ENCODE assay signal across 17 cellular contexts in genomic region chr5:107772418-107773310, GRCh38.
A peak's percentile ranks its signal among the peaks of the same experiment; 100 is the strongest.
DNase-seq lines count a peak whose midpoint lies in the region; ATAC-seq, FAIRE-seq and TF ChIP-seq lines count a peak whose summit lies in the region.
"Had no signal": no experiment of that assay in that cellular context is flagged by ENCODE, and none has a peak within 500 bp of the region (broad histone marks: within the 10 kb centered on the region; RNA-seq: fewer than 3 reads in every experiment).

No MANE protein-coding gene starts in this region.

- no peaks in the 10 kb centered on the region for H3K27me3 Mint-ChIP-seq in stimulated activated naive B cell treated with anti-CD40 and anti-IgM and Interleukin-4, amounts not matched to agents 10 μg/mL and 1 μg/mL and 100 μg/mL, for 72 hours
- peaks cover 43% of the 10 kb centered on the region for H3K27me3 Mint-ChIP-seq in stimulated activated naive CD8-positive, alpha-beta T cell treated with anti-CD3 and anti-CD28 coated beads, Interleukin-15, amount 100 ng/mL, for 72 hours

- no peak overlapping the region for H3K4me3 Mint-ChIP-seq in stimulated activated naive B cell treated with anti-CD40 and anti-IgM and Interleukin-4, amounts not matched to agents 10 μg/mL and 1 μg/mL and 100 μg/mL, for 72 hours
- H3K4me3 Mint-ChIP-seq in stimulated activated naive CD8-positive, alpha-beta T cell treated with anti-CD3 and anti-CD28 coated beads, Interleukin-15, amount 100 ng/mL, for 72 hours, result no peak overlapping the region
- H3K4me3 Mint-ChIP-seq: activated naive CD8-positive, alpha-beta T cell; immature natural killer cell had no signal

- H3K4me1 ChIP-seq in right lobe of liver (no peaks in the 10 kb centered on the region), HepG2 (ENCODE audit: insufficient read depth, low read length) (no peaks in the 10 kb centered on the region), heart right ventricle (peaks cover 0 to 6% (median 0%) of the 10 kb centered on the region in 9 donors), Karpas-422 (ENCODE audit: low read length) (no peaks in the 10 kb centered on the region)

- H3K9me3 ChIP-seq in right lobe of liver, result no peaks in the 10 kb centered on the region
- no peaks in the 10 kb centered on the region for H3K9me3 ChIP-seq in HepG2 (ENCODE audit: low read length)
- H3K9me3 ChIP-seq in heart right ventricle, result no peaks in the 10 kb centered on the region
- no peaks in the 10 kb centered on the region for H3K9me3 ChIP-seq in Karpas-422 (ENCODE audit: low read length)

- TF ChIP-seq EP300 in HepG2 (IDR thresholded peaks at IDR 0.05; ENCODE audit: low read depth in 2 of 2, low read length in 2 of 2) (no peak), HepG2 (CRISPR knock-in tag; IDR thresholded peaks at IDR 0.05; ENCODE audit: borderline replicate concordance) (no peak)

- H3K27ac Mint-ChIP-seq in stimulated activated naive B cell treated with anti-CD40 and anti-IgM and Interleukin-4, amounts not matched to agents 10 μg/mL and 1 μg/mL and 100 μg/mL, for 72 hours, result no peak overlapping the region
- H3K27ac Mint-ChIP-seq in stimulated activated naive CD8-positive, alpha-beta T cell treated with anti-CD3 and anti-CD28 coated beads, Interleukin-15, amount 100 ng/mL, for 72 hours, result no peak overlapping the region
- H3K27ac Mint-ChIP-seq: activated naive CD8-positive, alpha-beta T cell; immature natural killer cell had no signal

- H3K9ac ChIP-seq in HepG2 (ENCODE audit: insufficient read depth, low read depth, low read length) (no peak overlapping the region), Karpas-422 (ENCODE audit: low read length) (no peak overlapping the region)

- H3K27me3 ChIP-seq in right lobe of liver (no peaks in the 10 kb centered on the region), HepG2 (ENCODE audit: control insufficient read depth in 1 of 2, insufficient read depth in 2 of 2, low read length in 2 of 2) (0 out of 5 replicates have a peak, but pooled peaks cover 0 to 3% of the 10 kb centered on the region in 2 experiments), heart right ventricle (no peaks in the 10 kb centered on the region), Karpas-422 (ENCODE audit: low read length) (no peaks in the 10 kb centered on the region)

- H3K36me3 ChIP-seq in right lobe of liver (no peaks in the 10 kb centered on the region), HepG2 (replicated peaks in 1 of 2; ENCODE audit: control insufficient read depth in 1 of 2, insufficient read depth in 2 of 2, low read length in 2 of 2) (no peaks in the 10 kb centered on the region), heart right ventricle (no peaks in the 10 kb centered on the region), Karpas-422 (ENCODE audit: insufficient read depth, low read length) (no peaks in the 10 kb centered on the region)

- H4K20me1 ChIP-seq in HepG2 (ENCODE audit: insufficient read depth, low read length), result no peaks in the 10 kb centered on the region
- no peaks in the 10 kb centered on the region for H4K20me1 ChIP-seq in Karpas-422 (ENCODE audit: insufficient read depth, low read depth, low read length)

- peak in 3 of 4 donors; percentile 36 to 64 (median 50) for ATAC-seq in right lobe of liver
- no peak for ATAC-seq in HepG2
- peak; percentile 42 to 93 (median 86) for ATAC-seq in heart right ventricle
- no peak for ATAC-seq in stimulated activated naive B cell treated with anti-CD40 and anti-IgM and Interleukin-4, amounts not matched to agents 10 μg/mL and 1 μg/mL and 100 μg/mL, for 72 hours (replicated peaks)
- no peak for ATAC-seq in stimulated activated naive CD8-positive, alpha-beta T cell treated with anti-CD3 and anti-CD28 coated beads, Interleukin-15, amount 100 ng/mL, for 72 hours
- ATAC-seq: esophagus mucosa had no signal

- CTCF ChIA-PET in HepG2 (lab: Yijun Ruan, JAX; ENCODE audit: low intra/inter-chr PET ratio, low total read pairs), result no interaction called here

- DNase-seq in right lobe of liver (no peak), HepG2 (ENCODE audit: low spot score) (no peak), SHP77 (lab: John Stamatoyannopoulos, UW) (peak; percentile 16 to 47), heart right ventricle (peak; percentile 9 to 21), Karpas-422 (no peak)
- no peak for DNase-seq in stimulated activated naive B cell treated with anti-CD40 and anti-IgM and Interleukin-4, amounts not matched to agents 10 μg/mL and 1 μg/mL and 100 μg/mL, for 72 hours
- DNase-seq in stimulated activated naive CD8-positive, alpha-beta T cell treated with anti-CD3 and anti-CD28 coated beads, Interleukin-15, amount 100 ng/mL, for 72 hours, result no peak
- no peak for DNase-seq in activated CD4-positive, CD25-positive, alpha-beta regulatory T cell (lab: John Stamatoyannopoulos, UW)
- DNase-seq: cerebellar nuclear complex, DMS153, GOT3, immature natural killer cell, NCI-H524 had no signal

- H2AFZ ChIP-seq in HepG2 (ENCODE audit: low read length) (no peak overlapping the region), Karpas-422 (ENCODE audit: low read length) (no peak overlapping the region)

- no TSS peak for BruUV-seq in HepG2 (replicated peaks; lab: Mats Ljungman, UMichigan)

- no peaks in the 10 kb centered on the region for H3K9me3 Mint-ChIP-seq in stimulated activated naive B cell treated with anti-CD40 and anti-IgM and Interleukin-4, amounts not matched to agents 10 μg/mL and 1 μg/mL and 100 μg/mL, for 72 hours
- H3K9me3 Mint-ChIP-seq in stimulated activated naive CD8-positive, alpha-beta T cell treated with anti-CD3 and anti-CD28 coated beads, Interleukin-15, amount 100 ng/mL, for 72 hours, result no peaks in the 10 kb centered on the region
- H3K9me3 Mint-ChIP-seq: immature natural killer cell had no signal

- POLR2A ChIA-PET in HepG2 (lab: Yijun Ruan, JAX), result no interaction called here

- TF ChIP-seq POLR2A in right lobe of liver (IDR thresholded peaks at IDR 0.05) (no peak), HepG2 (IDR thresholded peaks at IDR 0.05; ENCODE audit: insufficient read depth in 1 of 2, low read depth in 2 of 2, low read length in 2 of 2) (no peak)

- in situ Hi-C loops in HepG2 (cut with HindIII; ENCODE audit: extremely low pct_ligation_motif_present, low pct_unique_long_range_greater_than_20kb), result no loop called here

- no peaks in the 10 kb centered on the region for H3K9me2 ChIP-seq in Karpas-422 (replicated peaks; ENCODE audit: insufficient read depth, low read length)

- 23% methylated on average over 10 of the region's 11 CpGs for WGBS in right lobe of liver (ENCODE audit: insufficient coverage, low coverage, low lambda C conversion rate, missing lambda C conversion rate)
- WGBS in HepG2 (ENCODE audit: low lambda C conversion rate), result 0% methylated on average over 11 of the region's 11 CpGs
- 39 to 42% methylated on average over 11 of the region's 11 CpGs for WGBS in heart right ventricle, 2 donors

- H3K27ac ChIP-seq in right lobe of liver, result no peak overlapping the region
- H3K27ac ChIP-seq in HepG2 (ENCODE audit: extremely low read length, insufficient read depth, low read length), result no peak overlapping the region
- H3K27ac ChIP-seq in heart right ventricle, result no peak overlapping the region
- no peak overlapping the region for H3K27ac ChIP-seq in Karpas-422 (ENCODE audit: low read length)
- H3K27ac ChIP-seq: HL-60, VCaP had no signal

- no peaks in the 10 kb centered on the region for H3K4me1 Mint-ChIP-seq in stimulated activated naive B cell treated with anti-CD40 and anti-IgM and Interleukin-4, amounts not matched to agents 10 μg/mL and 1 μg/mL and 100 μg/mL, for 72 hours
- no peaks in the 10 kb centered on the region for H3K4me1 Mint-ChIP-seq in stimulated activated naive CD8-positive, alpha-beta T cell treated with anti-CD3 and anti-CD28 coated beads, Interleukin-15, amount 100 ng/mL, for 72 hours
- H3K4me1 Mint-ChIP-seq: immature natural killer cell had no signal

- H3K79me2 ChIP-seq in HepG2 (ENCODE audit: insufficient read depth, low read length), result no peaks in the 10 kb centered on the region
- H3K79me2 ChIP-seq in Karpas-422 (ENCODE audit: low read length), result no peaks in the 10 kb centered on the region

- no peak for FAIRE-seq in HepG2 (lab: Jason Lieb, UNC)

- H3K4me3 ChIP-seq in right lobe of liver (no peak overlapping the region), HepG2 (replicated peaks in 1 of 3; ENCODE audit: insufficient read depth in 1 of 3, low read depth in 2 of 3, low read length in 3 of 3) (no peak overlapping the region), heart right ventricle (no peak overlapping the region), Karpas-422 (ENCODE audit: low read length) (no peak overlapping the region)

- H3K4me2 ChIP-seq in HepG2 (ENCODE audit: low read depth, low read length) (no peak overlapping the region), Karpas-422 (ENCODE audit: low read depth, low read length, poor library complexity, severe bottlenecking) (no peak overlapping the region)

- H3K36me3 Mint-ChIP-seq in stimulated activated naive B cell treated with anti-CD40 and anti-IgM and Interleukin-4, amounts not matched to agents 10 μg/mL and 1 μg/mL and 100 μg/mL, for 72 hours, result no peaks in the 10 kb centered on the region
- H3K36me3 Mint-ChIP-seq: activated naive CD8-positive, alpha-beta T cell; immature natural killer cell had no signal

- no peak for TF ChIP-seq RAD21 in HepG2 (CRISPR knock-in tag; IDR thresholded peaks at IDR 0.05)

- TF ChIP-seq CTCF in right lobe of liver (IDR thresholded peaks at IDR 0.05) (no peak), HepG2 (CRISPR knock-in tag; IDR thresholded peaks at IDR 0.05) (no peak), heart right ventricle (IDR thresholded peaks at IDR 0.05) (no peak)

- intact Hi-C loops in right lobe of liver (cut with DNase I), result no loop called here
- intact Hi-C loops in HepG2 (cut with micrococcal nuclease; ENCODE audit: unreplicated experiment), result no loop called here
- intact Hi-C loops in heart right ventricle (cut with DNase I), result no loop called here

TF ChIP-seq in HepG2, 621 proteins besides CTCF, POLR2A, EP300 and RAD21 (continues in another document):
- TF ChIP-seq KLF9 (CRISPR knock-in tag; IDR thresholded peaks at IDR 0.05; ENCODE audit: low read depth) (no peak), ATAD3A (CRISPR knock-in tag; IDR thresholded peaks at IDR 0.05) (no peak), AGO1 (IDR thresholded peaks at IDR 0.05; ENCODE audit: low read depth, low read length, poor library complexity, severe bottlenecking) (no peak), ELF4 (CRISPR knock-in tag; IDR thresholded peaks at IDR 0.05; ENCODE audit: borderline replicate concordance) (no peak), ZNF691 (CRISPR knock-in tag; IDR thresholded peaks at IDR 0.05; ENCODE audit: borderline replicate concordance, low read depth) (no peak)

Comparison
In these comparisons a context has a peak if more than half of its experiments do, and no peak if none do; other contexts are left out.
1. ATAC-seq: peak in right lobe of liver (3 of 4) and heart right ventricle (8 of 8); none in HepG2 (single experiment), stimulated activated naive B cell treated with anti-CD40 and anti-IgM and Interleukin-4, amounts not matched to agents 10 μg/mL and 1 μg/mL and 100 μg/mL, for 72 hours (0 of 2) and stimulated activated naive CD8-positive, alpha-beta T cell treated with anti-CD3 and anti-CD28 coated beads, Interleukin-15, amount 100 ng/mL, for 72 hours (single experiment).
2. DNase-seq: peak in SHP77 (2 of 2) and heart right ventricle (2 of 2); none in right lobe of liver (0 of 3), HepG2 (single experiment), stimulated activated naive B cell treated with anti-CD40 and anti-IgM and Interleukin-4, amounts not matched to agents 10 μg/mL and 1 μg/mL and 100 μg/mL, for 72 hours (single experiment), stimulated activated naive CD8-positive, alpha-beta T cell treated with anti-CD3 and anti-CD28 coated beads, Interleukin-15, amount 100 ng/mL, for 72 hours (0 of 2), activated CD4-positive, CD25-positive, alpha-beta regulatory T cell (0 of 4) and Karpas-422 (single experiment).